Comparison of ENCODE assay signal across 1 cellular context in genomic region chr18:58529714-58530354, GRCh38.
TF ChIP-seq lines count a peak whose summit lies in the region.

No MANE protein-coding gene starts in this region.

TF ChIP-seq in H1, 55 proteins besides CTCF, POLR2A, EP300 and RAD21 (continued from another document):
- TF ChIP-seq CHD7 (IDR thresholded peaks at IDR 0.05; ENCODE audit: insufficient replicate concordance, low read length) (no peak), USF2 (IDR thresholded peaks at IDR 0.05; ENCODE audit: low read length) (no peak), SRF (IDR thresholded peaks at IDR 0.05; ENCODE audit: low read depth, low read length) (no peak), EGR1 (IDR thresholded peaks at IDR 0.05; ENCODE audit: borderline replicate concordance, low read depth, low read length) (no peak), ASH2L (IDR thresholded peaks at IDR 0.05; ENCODE audit: low read length) (no peak)
TF ChIP-seq in H1: peak in this region for 0.
